ENCODE assay signal across 2 cellular contexts in the genomic region with DNA sequence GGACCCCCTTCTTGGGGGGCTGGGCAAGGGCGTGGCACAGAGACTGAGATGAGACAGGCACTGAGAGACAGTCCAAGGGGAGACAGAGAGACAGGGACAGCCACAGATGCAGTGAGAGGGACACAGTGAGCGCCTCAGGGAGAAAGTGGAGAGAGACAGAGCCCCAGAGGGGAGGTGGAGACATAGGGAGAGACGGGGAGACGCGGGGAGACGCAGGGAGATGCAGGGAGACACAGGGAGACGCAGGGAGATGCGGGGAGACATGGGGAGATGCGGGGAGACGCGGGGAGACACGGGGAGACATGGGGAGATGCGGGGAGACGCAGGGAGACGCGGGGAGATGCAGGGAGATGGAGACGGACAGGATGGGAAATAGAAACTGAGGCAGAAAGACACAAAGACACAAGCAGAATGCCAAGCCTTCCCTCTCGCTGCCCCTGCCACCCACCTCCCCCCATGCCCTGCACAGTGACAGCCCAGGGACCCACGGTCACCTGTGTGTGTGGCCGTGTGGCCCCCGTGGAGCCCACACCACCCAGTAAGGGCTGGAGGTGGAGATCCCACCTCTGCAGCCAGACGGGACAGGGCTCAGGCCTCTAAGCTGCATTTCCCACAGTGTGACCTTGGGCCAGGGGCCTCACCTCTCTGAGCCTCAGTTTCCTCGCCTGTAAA.
TF ChIP-seq lines count a peak whose summit lies in the region.

No MANE protein-coding gene starts in this region.

TF ChIP-seq in IMR-90, 13 proteins besides CTCF, POLR2A, EP300 and RAD21:
- no peak for TF ChIP-seq FOS (IDR thresholded peaks at IDR 0.05; ENCODE audit: low read depth, low read length)
- no peak for TF ChIP-seq MAZ (IDR thresholded peaks at IDR 0.05; ENCODE audit: borderline replicate concordance, low read depth, low read length)

TF ChIP-seq in H1, 55 proteins besides CTCF, POLR2A, EP300 and RAD21:
- no peak for TF ChIP-seq BRCA1 (IDR thresholded peaks at IDR 0.05; ENCODE audit: low read depth, low read length)
- TF ChIP-seq TAF1 (IDR thresholded peaks at IDR 0.05; ENCODE audit: low read depth, low read length), result no peak
- TF ChIP-seq TBP (IDR thresholded peaks at IDR 0.05; ENCODE audit: low read depth, low read length), result no peak
- no peak for TF ChIP-seq CBX8 (IDR thresholded peaks at IDR 0.05; ENCODE audit: borderline replicate concordance, low read depth, low read length)
- no peak for TF ChIP-seq NRF1 (IDR thresholded peaks at IDR 0.05; ENCODE audit: low read depth, low read length)
- no peak for TF ChIP-seq HDAC6 (IDR thresholded peaks at IDR 0.05; ENCODE audit: low read depth, low read length)
- TF ChIP-seq SIRT6 (IDR thresholded peaks at IDR 0.05; ENCODE audit: low read length), result no peak
- no peak for TF ChIP-seq POLR2AphosphoS5 (IDR thresholded peaks at IDR 0.05; ENCODE audit: low read depth, low read length)
